ENCODE assay signal across 28 cellular contexts in the genomic region with DNA sequence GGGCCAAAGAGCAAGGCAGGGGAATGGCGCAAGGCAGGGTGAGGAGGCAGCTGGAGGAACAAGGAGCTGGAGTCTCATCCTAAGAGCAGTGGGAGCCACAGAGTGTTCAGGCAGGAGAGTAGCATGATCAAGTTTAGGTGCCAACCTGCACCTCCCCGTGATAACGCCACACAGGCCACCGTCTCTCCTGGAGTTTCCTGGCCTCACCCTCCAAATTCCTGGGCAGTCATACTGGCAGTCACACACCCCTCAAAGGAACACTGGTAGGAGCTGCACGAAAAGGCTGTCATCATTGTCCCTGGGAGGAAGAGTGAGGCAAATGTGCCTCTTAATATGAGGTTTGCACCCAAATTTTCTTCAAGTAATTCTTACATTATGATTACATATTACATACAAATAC.
"Had no signal": no experiment of that assay in that cellular context is flagged by ENCODE, and none has a peak within 500 bp of the region (broad histone marks: within the 10 kb centered on the region; RNA-seq: fewer than 3 reads in every experiment).

No MANE protein-coding gene starts in this region.

- H3K4me3 ChIP-seq: colonic mucosa, dorsolateral prefrontal cortex had no signal

- ATAC-seq: activated CD4-positive, alpha-beta T cell treated with anti-CD3 and anti-CD28 coated beads for 36 hours; activated CD8-positive, alpha-beta memory T cell treated with anti-CD3 and anti-CD28 coated beads, Interleukin-2, amount 10 ng/mL, durations not matched to agents 7 days and 5 days; activated CD8-positive, alpha-beta T cell treated with anti-CD3 and anti-CD28 coated beads, Interleukin-2, amount 10 ng/mL, durations not matched to agents 7 days and 5 days; esophagus mucosa had no signal

- H3K4me1 Mint-ChIP-seq: activated CD4-positive, alpha-beta T cell treated with anti-CD3 and anti-CD28 coated beads, Interleukin-2, amount 10 ng/mL, durations not matched to agents 24 days and 14 days; activated CD8-positive, alpha-beta memory T cell treated with anti-CD3 and anti-CD28 coated beads, Interleukin-2, amount 10 ng/mL, durations not matched to agents 7 days and 5 days; endodermal cell had no signal

- H3K9me3 Mint-ChIP-seq: activated CD4-positive, alpha-beta T cell treated with anti-CD3 and anti-CD28 coated beads, Interleukin-2, amount 10 ng/mL, durations not matched to agents 24 days and 14 days; activated T-helper 2 cell treated with anti-CD3 and anti-CD28 coated beads, Interferon-gamma antibody, Interleukin-2, Interleukin-4, amounts not matched to agents 10 μg/mL and 5 μg/mL and 100 μg/mL, durations not matched to agents 14 hours and 24 hours and 36 hours; dendritic cell treated with granulocyte-macrophage colony-stimulating factor and Interleukin-4, amounts not matched to agents 40 ng/mL and 50 ng/mL, for 4 days had no signal

- DNase-seq: activated CD4-positive, alpha-beta memory T cell treated with anti-CD3 and anti-CD28 coated beads for 36 hours; activated CD4-positive, alpha-beta T cell treated with anti-CD3 and anti-CD28 coated beads for 36 hours; activated CD4-positive, alpha-beta T cell treated with anti-CD3 and anti-CD28 coated beads, Interleukin-2, amount 10 ng/mL, durations not matched to agents 24 days and 14 days; activated CD4-positive, CD25-positive, alpha-beta regulatory T cell; activated CD4-positive, CD25-positive, alpha-beta regulatory T cell treated with anti-CD3 and anti-CD28 coated beads, Interleukin-2, amount 50 U/mL, for 72 hours; activated CD8-positive, alpha-beta memory T cell treated with anti-CD3 and anti-CD28 coated beads, Interleukin-2, amount 10 ng/mL, durations not matched to agents 7 days and 5 days; activated CD8-positive, alpha-beta memory T cell treated with anti-CD3 and anti-CD28 coated beads, Interleukin-2, amount 50 U/mL, for 4 hours; activated CD8-positive, alpha-beta T cell treated with anti-CD3 and anti-CD28 coated beads, Interleukin-2, amount 10 ng/mL, durations not matched to agents 7 days and 5 days; activated gamma-delta T cell treated with Interleukin-2 at 50 U/mL for 16 hours; activated naive CD4-positive, alpha-beta T cell treated with anti-CD3 and anti-CD28 coated beads, Interleukin-2, amount 50 U/mL, for 16 hours; activated naive CD4-positive, alpha-beta T cell treated with Interleukin-2 at 50 U/mL for 16 hours; activated T-cell treated with anti-CD3 and anti-CD28 coated beads, Interleukin-2, amount 50 U/mL, for 1 hour; activated T-cell treated with anti-CD3 and anti-CD28 coated beads, Interleukin-2, amount 50 U/mL, for 48 hours; amniotic stem cell; anterior cingulate cortex; brain microvascular endothelial cell; caudate nucleus; colonic mucosa; dorsolateral prefrontal cortex; effector memory CD4-positive, alpha-beta T cell; foreskin fibroblast; T-helper 2 cell had no signal

- H3K4me3 Mint-ChIP-seq: activated CD4-positive, alpha-beta memory T cell treated with anti-CD3 and anti-CD28 coated beads for 36 hours; activated CD4-positive, alpha-beta T cell treated with anti-CD3 and anti-CD28 coated beads for 36 hours; activated CD4-positive, alpha-beta T cell treated with anti-CD3 and anti-CD28 coated beads, Interleukin-2, amount 10 ng/mL, durations not matched to agents 24 days and 14 days; activated CD8-positive, alpha-beta memory T cell treated with anti-CD3 and anti-CD28 coated beads, Interleukin-2, amount 10 ng/mL, durations not matched to agents 7 days and 5 days; activated CD8-positive, alpha-beta T cell treated with anti-CD3 and anti-CD28 coated beads, Interleukin-2, amount 10 ng/mL, durations not matched to agents 7 days and 5 days; activated naive CD8-positive, alpha-beta T cell; activated T-helper 1 cell treated with anti-CD3 and anti-CD28 coated beads, Interleukin-12 subunit alpha, Interleukin-12 subunit beta, Interleukin-2, Interleukin-4 antibody, amounts not matched to agents 30 ng/mL and 10 ng/mL and 1 ng/mL, durations not matched to agents 14 hours and 24 hours and 36 hours; dendritic cell treated with granulocyte-macrophage colony-stimulating factor and Interleukin-4, amounts not matched to agents 40 ng/mL and 50 ng/mL, for 4 days; endodermal cell had no signal

- H3K4me1 ChIP-seq: colonic mucosa had no signal

- H3K27me3 ChIP-seq: colonic mucosa had no signal

- H3K27ac Mint-ChIP-seq: activated CD4-positive, alpha-beta memory T cell treated with anti-CD3 and anti-CD28 coated beads for 36 hours; activated CD4-positive, alpha-beta T cell treated with anti-CD3 and anti-CD28 coated beads for 36 hours; activated CD4-positive, alpha-beta T cell treated with anti-CD3 and anti-CD28 coated beads, Interleukin-2, amount 10 ng/mL, durations not matched to agents 24 days and 14 days; activated CD8-positive, alpha-beta memory T cell treated with anti-CD3 and anti-CD28 coated beads, Interleukin-2, amount 10 ng/mL, durations not matched to agents 7 days and 5 days; activated CD8-positive, alpha-beta T cell treated with anti-CD3 and anti-CD28 coated beads, Interleukin-2, amount 10 ng/mL, durations not matched to agents 7 days and 5 days; activated naive CD8-positive, alpha-beta T cell; activated T-helper 1 cell treated with anti-CD3 and anti-CD28 coated beads, Interleukin-12 subunit alpha, Interleukin-12 subunit beta, Interleukin-2, Interleukin-4 antibody, amounts not matched to agents 30 ng/mL and 10 ng/mL and 1 ng/mL, durations not matched to agents 14 hours and 24 hours and 36 hours; activated T-helper 2 cell treated with anti-CD3 and anti-CD28 coated beads, Interferon-gamma antibody, Interleukin-2, Interleukin-4, amounts not matched to agents 10 μg/mL and 5 μg/mL and 100 μg/mL, durations not matched to agents 14 hours and 24 hours and 36 hours; dendritic cell treated with granulocyte-macrophage colony-stimulating factor and Interleukin-4, amounts not matched to agents 40 ng/mL and 50 ng/mL, for 4 days; endodermal cell had no signal

- H3K27ac ChIP-seq: brain microvascular endothelial cell, colonic mucosa, dorsolateral prefrontal cortex had no signal

- H3K36me3 ChIP-seq: brain microvascular endothelial cell, colonic mucosa had no signal

- H3K36me3 Mint-ChIP-seq: activated CD4-positive, alpha-beta memory T cell treated with anti-CD3 and anti-CD28 coated beads for 36 hours; activated CD8-positive, alpha-beta memory T cell treated with anti-CD3 and anti-CD28 coated beads, Interleukin-2, amount 10 ng/mL, durations not matched to agents 7 days and 5 days; activated naive CD8-positive, alpha-beta T cell had no signal

- H3K27me3 Mint-ChIP-seq: activated CD4-positive, alpha-beta T cell treated with anti-CD3 and anti-CD28 coated beads, Interleukin-2, amount 10 ng/mL, durations not matched to agents 24 days and 14 days had no signal

- H3K9me3 ChIP-seq: colonic mucosa had no signal
